In the genomic region with DNA sequence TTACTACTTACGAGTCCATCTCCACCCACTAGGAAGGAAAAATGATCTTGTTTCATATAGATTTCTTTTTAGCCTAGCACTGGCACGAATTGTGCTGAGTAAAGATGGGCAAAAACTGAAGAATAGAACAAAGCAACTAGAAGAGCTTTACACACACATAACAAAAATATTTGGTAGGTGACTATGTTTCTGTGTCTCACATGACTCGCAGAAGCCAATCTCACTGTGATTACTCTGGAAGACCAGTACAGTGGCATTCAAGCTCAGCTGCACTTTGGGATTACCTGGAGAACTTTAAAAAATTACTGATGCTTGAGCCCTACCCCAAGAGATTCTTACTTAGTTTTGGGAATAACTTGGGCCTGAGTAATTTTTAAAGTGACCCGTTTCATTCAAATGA, we compare ENCODE assay signal across 29 cellular contexts.
"Had no signal": no experiment of that assay in that cellular context is flagged by ENCODE, and none has a peak within 500 bp of the region (broad histone marks: within the 10 kb centered on the region; RNA-seq: fewer than 3 reads in every experiment).

No MANE protein-coding gene starts in this region.

- ATAC-seq: activated CD4-positive, alpha-beta T cell treated with anti-CD3 and anti-CD28 coated beads for 36 hours; activated CD8-positive, alpha-beta T cell treated with anti-CD3 and anti-CD28 coated beads, Interleukin-2, amount 10 ng/mL, durations not matched to agents 7 days and 5 days; activated T-cell treated with anti-CD3 and anti-CD28 coated beads, Interleukin-2, amount 50 U/mL, for 72 hours; esophagus mucosa; T-helper 17 cell had no signal

- H3K4me3 Mint-ChIP-seq: activated CD4-positive, alpha-beta memory T cell treated with anti-CD3 and anti-CD28 coated beads for 36 hours; activated CD4-positive, alpha-beta T cell treated with anti-CD3 and anti-CD28 coated beads for 36 hours; activated CD4-positive, alpha-beta T cell treated with anti-CD3 and anti-CD28 coated beads, Interleukin-2, amount 10 ng/mL, durations not matched to agents 24 days and 14 days; activated CD8-positive, alpha-beta T cell treated with anti-CD3 and anti-CD28 coated beads, Interleukin-2, amount 10 ng/mL, durations not matched to agents 7 days and 5 days; activated naive CD8-positive, alpha-beta T cell; activated T-cell treated with anti-CD3 and anti-CD28 coated beads, Interleukin-2, amount 50 U/mL, for 24 hours; activated T-cell treated with anti-CD3 and anti-CD28 coated beads, Interleukin-2, amount 50 U/mL, for 72 hours; T-helper 17 cell; T-helper 2 cell treated with Interferon-gamma antibody and Interleukin-4, amounts not matched to agents 5 μg/mL and 100 μg/mL, for 36 hours had no signal

- H3K27me3 Mint-ChIP-seq: T-helper 17 cell had no signal

- H3K27ac ChIP-seq: brain microvascular endothelial cell had no signal

- H3K36me3 Mint-ChIP-seq: activated CD4-positive, alpha-beta memory T cell treated with anti-CD3 and anti-CD28 coated beads for 36 hours; activated naive CD8-positive, alpha-beta T cell had no signal

- DNase-seq: activated CD4-positive, alpha-beta memory T cell treated with anti-CD3 and anti-CD28 coated beads for 36 hours; activated CD4-positive, alpha-beta T cell treated with anti-CD3 and anti-CD28 coated beads for 36 hours; activated CD4-positive, alpha-beta T cell treated with anti-CD3 and anti-CD28 coated beads, Interleukin-2, amount 10 ng/mL, durations not matched to agents 24 days and 14 days; activated CD4-positive, CD25-positive, alpha-beta regulatory T cell; activated CD4-positive, CD25-positive, alpha-beta regulatory T cell treated with anti-CD3 and anti-CD28 coated beads, Interleukin-2, amount 50 U/mL, for 72 hours; activated CD8-positive, alpha-beta memory T cell treated with anti-CD3 and anti-CD28 coated beads, Interleukin-2, amount 50 U/mL, for 48 hours; activated CD8-positive, alpha-beta T cell treated with anti-CD3 and anti-CD28 coated beads, Interleukin-2, amount 10 ng/mL, durations not matched to agents 7 days and 5 days; activated effector memory CD4-positive, alpha-beta T cell treated with Interleukin-2 at 50 U/mL for 16 hours; activated gamma-delta T cell treated with Interleukin-2 at 50 U/mL for 16 hours; activated naive CD4-positive, alpha-beta T cell treated with anti-CD3 and anti-CD28 coated beads, Interleukin-2, amount 50 U/mL, for 16 hours; activated naive CD4-positive, alpha-beta T cell treated with Interleukin-2 at 50 U/mL for 16 hours; activated T-cell treated with anti-CD3 and anti-CD28 coated beads for 4 hours; activated T-cell treated with anti-CD3 and anti-CD28 coated beads, Interleukin-2, amount 50 U/mL, for 24 hours; activated T-cell treated with anti-CD3 and anti-CD28 coated beads, Interleukin-2, amount 50 U/mL, for 72 hours; amniotic stem cell; anterior cingulate cortex; brain microvascular endothelial cell; caudate nucleus; cortex of kidney; dermis blood vessel endothelial cell; effector CD8-positive, alpha-beta T cell; foreskin fibroblast; head of caudate nucleus; T-helper 1 cell; T-helper 17 cell; T1000 had no signal

- H3K4me1 Mint-ChIP-seq: activated CD4-positive, alpha-beta T cell treated with anti-CD3 and anti-CD28 coated beads for 36 hours; activated CD4-positive, alpha-beta T cell treated with anti-CD3 and anti-CD28 coated beads, Interleukin-2, amount 10 ng/mL, durations not matched to agents 24 days and 14 days; T-helper 17 cell had no signal

- H3K9me3 Mint-ChIP-seq: activated CD4-positive, alpha-beta T cell treated with anti-CD3 and anti-CD28 coated beads, Interleukin-2, amount 10 ng/mL, durations not matched to agents 24 days and 14 days had no signal

- H3K27ac Mint-ChIP-seq: activated CD4-positive, alpha-beta memory T cell treated with anti-CD3 and anti-CD28 coated beads for 36 hours; activated CD4-positive, alpha-beta T cell treated with anti-CD3 and anti-CD28 coated beads for 36 hours; activated CD4-positive, alpha-beta T cell treated with anti-CD3 and anti-CD28 coated beads, Interleukin-2, amount 10 ng/mL, durations not matched to agents 24 days and 14 days; activated CD8-positive, alpha-beta T cell treated with anti-CD3 and anti-CD28 coated beads, Interleukin-2, amount 10 ng/mL, durations not matched to agents 7 days and 5 days; activated naive CD8-positive, alpha-beta T cell; activated T-cell treated with anti-CD3 and anti-CD28 coated beads, Interleukin-2, amount 50 U/mL, for 24 hours; activated T-cell treated with anti-CD3 and anti-CD28 coated beads, Interleukin-2, amount 50 U/mL, for 72 hours; T-helper 17 cell; T-helper 2 cell treated with Interferon-gamma antibody and Interleukin-4, amounts not matched to agents 5 μg/mL and 100 μg/mL, for 36 hours had no signal

- H3K27me3 ChIP-seq: brain microvascular endothelial cell had no signal

- H3K36me3 ChIP-seq: brain microvascular endothelial cell had no signal
